8 cellular contexts compared by ENCODE assay signal in genomic region chrX:120468071-120468470, GRCh38. TPM values are rescaled to one million over a fixed set of nuclear protein-coding genes. Genes with fewer than 3 reads are reported as not detected.
DNase-seq lines count a peak whose midpoint lies in the region; ATAC-seq and TF ChIP-seq lines count a peak whose summit lies in the region.

No MANE protein-coding gene starts in this region.

- ATAC-seq in activated T-cell treated with anti-CD3 and anti-CD28 coated beads, Interleukin-2, amount 50 U/mL, for 4 hours, result no peak
- no peak for ATAC-seq in activated naive CD4-positive, alpha-beta T cell treated with anti-CD3 and anti-CD28 coated beads, Interleukin-2, amount 50 U/mL, for 72 hours
- no peak for ATAC-seq in left lung

- H3K4me1 Mint-ChIP-seq in activated T-cell treated with anti-CD3 and anti-CD28 coated beads, Interleukin-2, amount 50 U/mL, for 4 hours (ENCODE audit: low read depth), result peaks cover 26% of the 10 kb centered on the region

- no peaks in the 10 kb centered on the region for H3K9me3 Mint-ChIP-seq in activated T-cell treated with anti-CD3 and anti-CD28 coated beads, Interleukin-2, amount 50 U/mL, for 4 hours
- no peaks in the 10 kb centered on the region for H3K9me3 Mint-ChIP-seq in activated naive CD4-positive, alpha-beta T cell treated with anti-CD3 and anti-CD28 coated beads, Interleukin-2, amount 50 U/mL, for 72 hours

- H3K36me3 ChIP-seq in left lung (no peaks in the 10 kb centered on the region), tibial nerve (no peaks in the 10 kb centered on the region)

- H3K27ac ChIP-seq in left lung, result peak overlapping the region; percentile 93 to 95
- peak overlapping the region; percentile 78 to 96 (median 90) for H3K27ac ChIP-seq in tibial nerve

- TF ChIP-seq EP300 in tibial nerve (IDR thresholded peaks at IDR 0.05), result no peak

- intact Hi-C loops in left lung (cut with DNase I), result no loop called here

- H3K36me3 Mint-ChIP-seq in activated T-cell treated with anti-CD3 and anti-CD28 coated beads, Interleukin-2, amount 50 U/mL, for 4 hours (ENCODE audit: insufficient read depth), result no peaks in the 10 kb centered on the region
- H3K36me3 Mint-ChIP-seq in activated naive CD4-positive, alpha-beta T cell treated with anti-CD3 and anti-CD28 coated beads, Interleukin-2, amount 50 U/mL, for 72 hours, result peaks cover 0 to 10% of the 10 kb centered on the region in 2 donors

- H3K27me3 Mint-ChIP-seq in activated T-cell treated with anti-CD3 and anti-CD28 coated beads, Interleukin-2, amount 50 U/mL, for 4 hours (ENCODE audit: low read depth), result no peaks in the 10 kb centered on the region

- peak overlapping the region; percentile 93 for H3K4me3 Mint-ChIP-seq in activated T-cell treated with anti-CD3 and anti-CD28 coated beads, Interleukin-2, amount 50 U/mL, for 4 hours

- H3K4me1 ChIP-seq in left lung (peaks cover 0 to 36% of the 10 kb centered on the region in 2 donors), tibial nerve (peaks cover 0 to 34% (median 5%) of the 10 kb centered on the region in 4 donors)

- H3K4me3 ChIP-seq in left lung (peak overlapping the region; percentile 40 to 56), tibial nerve (peak overlapping the region; percentile 50 to 69 (median 62))

- TF ChIP-seq POLR2A in tibial nerve (IDR thresholded peaks at IDR 0.05), result no peak

- H3K9me3 ChIP-seq in left lung (no peaks in the 10 kb centered on the region), tibial nerve (no peaks in the 10 kb centered on the region)

- TF ChIP-seq CTCF in left lung (IDR thresholded peaks at IDR 0.05) (no peak), tibial nerve (IDR thresholded peaks at IDR 0.05) (no peak)

- peak overlapping the region; percentile 92 to 98 for H3K27ac Mint-ChIP-seq in activated naive CD4-positive, alpha-beta T cell treated with anti-CD3 and anti-CD28 coated beads, Interleukin-2, amount 50 U/mL, for 72 hours

- DNase-seq in activated T-cell treated with anti-CD3 and anti-CD28 coated beads, Interleukin-2, amount 50 U/mL, for 4 hours, result no peak
- DNase-seq in activated T-cell treated with anti-CD3 and anti-CD28 coated beads, Interleukin-2, amount 50 U/mL, for 1 hour, result no peak
- no peak for DNase-seq in activated naive CD4-positive, alpha-beta T cell treated with anti-CD3 and anti-CD28 coated beads, Interleukin-2, amount 50 U/mL, for 72 hours (ENCODE audit: low spot score in 2 of 2)
- DNase-seq in left lung, result no peak
- DNase-seq in tibial nerve (ENCODE audit: low spot score in 2 of 2), result no peak
- no peak for DNase-seq in activated effector memory CD4-positive, alpha-beta T cell treated with Interleukin-2 at 50 U/mL for 16 hours
- no peak for DNase-seq in DMS79 treated with DMSO at 0.1 percent for 48 hours (lab: John Stamatoyannopoulos, UW)
- no peak for DNase-seq in nucleus accumbens (lab: John Stamatoyannopoulos, UW)

- 11 to 37% methylated on average over 4 of the region's 4 CpGs for WGBS in tibial nerve, 2 donors

- H3K27me3 ChIP-seq in left lung (no peaks in the 10 kb centered on the region), tibial nerve (peaks cover 0 to 7% of the 10 kb centered on the region in 2 donors)

RNA-seq across cellular contexts. Expression of gene LAMP2, which starts 1.0 kb away (rescaled TPM):
- total RNA-seq in activated T-cell treated with anti-CD3 and anti-CD28 coated beads, Interleukin-2, amount 50 U/mL, for 4 hours, result 10 to 100 TPM; 31.6 to 37.2 (median 32.4) TPM
- total RNA-seq in activated naive CD4-positive, alpha-beta T cell treated with anti-CD3 and anti-CD28 coated beads, Interleukin-2, amount 50 U/mL, for 72 hours, result 10 to 100 TPM; 35.3 to 44.0 TPM
- 100 to 1,000 TPM; 159 to 160 TPM for total RNA-seq in left lung
- 100 to 1,000 TPM in 3 of 4 donors, 10 to 100 TPM in 1; 84.9 to 110 (median 106) TPM for total RNA-seq in tibial nerve
